ENCODE assay signal across 1 cellular context in genomic region chr1:110606784-110607662, GRCh38.
A peak's percentile ranks its signal among the peaks of the same experiment; 100 is the strongest.
TF ChIP-seq lines count a peak whose summit lies in the region.

No MANE protein-coding gene starts in this region.

TF ChIP-seq in HEK293, 187 proteins besides CTCF, POLR2A, EP300 and RAD21 (continued from another document):
- TF ChIP-seq HIC1 (tag by site-specific recombination; IDR thresholded peaks at IDR 0.05) = peak; percentile 38; the same call in 1 of the 2 replicates
- TF ChIP-seq ZNF335 (tag by site-specific recombination; conservative IDR thresholded peaks at IDR 0.05) = peak; percentile 4
- no peak for TF ChIP-seq OSR2 (tag by site-specific recombination; IDR thresholded peaks at IDR 0.05)
- no peak for TF ChIP-seq MZF1 (tag by site-specific recombination; IDR thresholded peaks at IDR 0.05; ENCODE audit: borderline replicate concordance)
- no peak for TF ChIP-seq ZNF223 (tag by site-specific recombination; IDR thresholded peaks at IDR 0.05)
- no peak for TF ChIP-seq ZNF280C (tag by site-specific recombination; IDR thresholded peaks at IDR 0.05)
- TF ChIP-seq ZNF555 (tag by site-specific recombination; conservative IDR thresholded peaks at IDR 0.05) = no peak
- no peak for TF ChIP-seq ZNF121 (tag by site-specific recombination; IDR thresholded peaks at IDR 0.05)
- no peak for TF ChIP-seq ZNF354C (tag by site-specific recombination; IDR thresholded peaks at IDR 0.05; ENCODE audit: borderline replicate concordance, low read depth)
- TF ChIP-seq ZBTB26 (tag by site-specific recombination; optimal IDR thresholded peaks at IDR 0.05) = peak; percentile 51
- peak; percentile 67 for TF ChIP-seq ZNF341 (tag by site-specific recombination; IDR thresholded peaks at IDR 0.05; ENCODE audit: low read depth)
- no peak for TF ChIP-seq ZFP3 (tag by site-specific recombination; IDR thresholded peaks at IDR 0.05; ENCODE audit: low read depth)
- TF ChIP-seq BCL11B (tag by site-specific recombination; IDR thresholded peaks at IDR 0.05; ENCODE audit: low read depth) = no peak
- 0 out of 2 replicates have a peak, but pooled peaks have one; percentile 23 for TF ChIP-seq EGR2 (tag by site-specific recombination; IDR thresholded peaks at IDR 0.05; ENCODE audit: low read depth)
- TF ChIP-seq ZSCAN5A (tag by site-specific recombination; IDR thresholded peaks at IDR 0.05) = no peak
- TF ChIP-seq GLIS1 (tag by site-specific recombination; IDR thresholded peaks at IDR 0.05) = peak; percentile 23; the same call in 1 of the 2 replicates
- 0 out of 2 replicates have a peak, but pooled peaks have one; percentile 2 for TF ChIP-seq ZNF266 (tag by site-specific recombination; IDR thresholded peaks at IDR 0.05; ENCODE audit: low read depth)
- TF ChIP-seq PATZ1 (tag by site-specific recombination; IDR thresholded peaks at IDR 0.05) = no peak
